ENCODE assay signal across 25 cellular contexts in the genomic region with DNA sequence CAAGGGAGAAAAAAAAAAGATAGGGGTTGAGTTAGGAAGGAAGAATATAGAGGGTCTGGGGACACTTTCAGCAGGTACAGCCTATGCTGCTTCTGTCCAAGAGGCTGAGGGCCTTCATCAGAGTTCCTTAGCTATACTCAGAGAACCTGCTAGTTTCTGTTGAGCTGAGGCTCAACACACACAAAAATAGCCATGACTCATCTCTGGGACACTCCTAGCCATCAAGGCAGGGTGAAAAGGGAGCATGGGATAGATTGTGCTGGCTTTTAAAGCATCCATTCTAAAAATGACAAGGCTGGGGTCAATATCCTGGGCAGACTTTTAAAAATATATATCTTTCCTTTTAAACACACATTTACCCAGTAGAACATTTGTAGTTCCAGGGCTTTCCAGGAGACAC. TPM values are rescaled to one million over a fixed set of nuclear protein-coding genes. Genes with fewer than 3 reads are reported as not detected.
DNase-seq lines count a peak whose midpoint lies in the region; ATAC-seq and TF ChIP-seq lines count a peak whose summit lies in the region.
"Had no signal": no experiment of that assay in that cellular context is flagged by ENCODE, and none has a peak within 500 bp of the region (broad histone marks: within the 10 kb centered on the region; RNA-seq: fewer than 3 reads in every experiment).

No MANE protein-coding gene starts in this region.

- H3K36me3 ChIP-seq in adipocyte (ENCODE audit: control insufficient read depth, insufficient read depth, low read length, severe bottlenecking) = no peaks in the 10 kb centered on the region
- H3K36me3 ChIP-seq in heart left ventricle = no peaks in the 10 kb centered on the region
- H3K36me3 ChIP-seq in osteoblast (ENCODE audit: insufficient read depth, low read length) = no peaks in the 10 kb centered on the region
- no peaks in the 10 kb centered on the region for H3K36me3 ChIP-seq in SJCRH30
- H3K36me3 ChIP-seq: vagina had no signal

- H4K20me1 ChIP-seq in osteoblast (ENCODE audit: insufficient read depth, low read length) = no peaks in the 10 kb centered on the region

- no peak overlapping the region for H3K4me3 Mint-ChIP-seq in activated T-cell treated with anti-CD3 and anti-CD28 coated beads, Interleukin-2, amount 50 U/mL, for 24 hours

- no peak overlapping the region for H3K27ac Mint-ChIP-seq in activated T-cell treated with anti-CD3 and anti-CD28 coated beads, Interleukin-2, amount 50 U/mL, for 24 hours

- DNase-seq in AG20443 (ENCODE audit: low spot score) (peak; percentile 37), adipocyte (ENCODE audit: low read depth) (peak; percentile 35), heart left ventricle (no peak), osteoblast (ENCODE audit: insufficient read length, low spot score, missing footprints) (peak; percentile 84), iPS-NIHi11 (ENCODE audit: low spot score) (no peak), SW 1271 (lab: John Stamatoyannopoulos, UW) (no peak), SJCRH30 (no peak)
- no peak for DNase-seq in activated T-cell treated with anti-CD3 and anti-CD28 coated beads, Interleukin-2, amount 50 U/mL, for 24 hours
- DNase-seq: activated CD4-positive, alpha-beta T cell treated with anti-CD3 and anti-CD28 coated beads for 4 hours; activated CD8-positive, alpha-beta memory T cell treated with anti-CD3 and anti-CD28 coated beads for 24 hours; activated gamma-delta T cell treated with Interleukin-2 at 50 U/mL for 16 hours; cerebellar nuclear complex; DMS79; kidney glomerular epithelial cell; NCI-H1436; NCI-H446 treated with DMSO at 0.1 percent for 48 hours; NCI-H82; stimulated activated naive CD8-positive, alpha-beta T cell treated with anti-CD3 and anti-CD28 coated beads, Interleukin-15, Interleukin-2, amounts not matched to agents 100 U/mL and 50 U/mL, for 24 hours; testis had no signal

- H3K4me3 ChIP-seq in adipocyte (ENCODE audit: low read length) = no peak overlapping the region
- no peak overlapping the region for H3K4me3 ChIP-seq in heart left ventricle
- no peak overlapping the region for H3K4me3 ChIP-seq in osteoblast (ENCODE audit: insufficient read depth, low read length)
- H3K4me3 ChIP-seq in SJCRH30 = no peak overlapping the region
- H3K4me3 ChIP-seq: A549, testis, vagina had no signal

- TF ChIP-seq POLR2A in heart left ventricle (IDR thresholded peaks at IDR 0.05) = no peak

- no peak overlapping the region for H3K9ac ChIP-seq in adipocyte (ENCODE audit: low read length)

- H3K9me3 Mint-ChIP-seq in activated T-cell treated with anti-CD3 and anti-CD28 coated beads, Interleukin-2, amount 50 U/mL, for 24 hours = no peaks in the 10 kb centered on the region

- intact Hi-C loops in heart left ventricle (cut with DNase I) = loop anchor here in 1 of 10 donors (10.0 kb wide), 1 partner anchor 490 kb away; no protein-coding TSS in a partner anchor

- H3K4me2 ChIP-seq in osteoblast (ENCODE audit: insufficient read depth, low read length) = no peak overlapping the region
- H3K4me2 ChIP-seq: A549 had no signal

- H3K4me1 Mint-ChIP-seq in activated T-cell treated with anti-CD3 and anti-CD28 coated beads, Interleukin-2, amount 50 U/mL, for 24 hours (ENCODE audit: low read depth) = no peaks in the 10 kb centered on the region

- no peaks in the 10 kb centered on the region for H3K9me3 ChIP-seq in adipocyte (ENCODE audit: control insufficient read depth, low read length)
- no peaks in the 10 kb centered on the region for H3K9me3 ChIP-seq in heart left ventricle
- H3K9me3 ChIP-seq in osteoblast (ENCODE audit: low read depth, low read length) = no peaks in the 10 kb centered on the region
- no peaks in the 10 kb centered on the region for H3K9me3 ChIP-seq in SJCRH30 (replicated peaks)
- H3K9me3 ChIP-seq: A549, testis, vagina had no signal

- H3K36me3 Mint-ChIP-seq in activated T-cell treated with anti-CD3 and anti-CD28 coated beads, Interleukin-2, amount 50 U/mL, for 24 hours (ENCODE audit: low read depth) = no peaks in the 10 kb centered on the region

- no peaks in the 10 kb centered on the region for H3K27me3 Mint-ChIP-seq in activated T-cell treated with anti-CD3 and anti-CD28 coated beads, Interleukin-2, amount 50 U/mL, for 24 hours

- no peaks in the 10 kb centered on the region for H3K4me1 ChIP-seq in adipocyte (ENCODE audit: control insufficient read depth, insufficient read depth, low read length)
- peaks cover 0 to 16% (median under 1%) of the 10 kb centered on the region in 12 donors for H3K4me1 ChIP-seq in heart left ventricle
- no peaks in the 10 kb centered on the region for H3K4me1 ChIP-seq in osteoblast (ENCODE audit: insufficient read depth, low read length)
- no peaks in the 10 kb centered on the region for H3K4me1 ChIP-seq in SJCRH30
- H3K4me1 ChIP-seq: A549, testis, vagina had no signal

- no peak for TF ChIP-seq CTCF in heart left ventricle (IDR thresholded peaks at IDR 0.05)
- no peak for TF ChIP-seq CTCF in osteoblast (IDR thresholded peaks at IDR 0.05; ENCODE audit: extremely low read depth, low read depth, low read length)

- ATAC-seq in heart left ventricle = peak; percentile 64 to 92 (median 90)
- ATAC-seq: A549; stimulated activated naive CD8-positive, alpha-beta T cell treated with anti-CD3 and anti-CD28 coated beads, Interleukin-15, Interleukin-2, amounts not matched to agents 100 U/mL and 50 U/mL, for 24 hours had no signal

- H2AFZ ChIP-seq in osteoblast (ENCODE audit: low read length) = no peak overlapping the region

- H3K27ac ChIP-seq in heart left ventricle (peak overlapping the region in 9 of 12 donors; percentile 1 to 52 (median 33)), osteoblast (ENCODE audit: low read depth, low read length) (no peak overlapping the region), SJCRH30 (no peak overlapping the region)
- H3K27ac ChIP-seq: A549, HL-60, testis, vagina, VCaP had no signal

- H3K27me3 ChIP-seq in adipocyte (replicated peaks; ENCODE audit: control insufficient read depth, insufficient read depth, low read length) (peaks cover 7% of the 10 kb centered on the region), heart left ventricle (no peaks in the 10 kb centered on the region), osteoblast (ENCODE audit: insufficient read depth, low read length) (no peaks in the 10 kb centered on the region), SJCRH30 (no peaks in the 10 kb centered on the region)
- H3K27me3 ChIP-seq: testis, vagina had no signal

- no peaks in the 10 kb centered on the region for H3K79me2 ChIP-seq in osteoblast (ENCODE audit: insufficient read depth, low read length)

RNA-seq across cellular contexts. Expression of gene RTP2, which starts 2.8 kb away (rescaled TPM):
- not detected for total RNA-seq in heart left ventricle
- polyA plus RNA-seq in heart left ventricle = not detected
- not detected in 2 replicates for total RNA-seq in osteoblast
- not detected in 2 replicates for total RNA-seq in SJCRH30 (2014; rRNA removed; shearing (Covaris generic))
- total RNA-seq: posterior vena cava, vagina had no signal
- polyA plus RNA-seq: A549, BJ had no signal

RNA-seq across cellular contexts. Expression of gene SST, which starts 35.0 kb away (rescaled TPM):
- total RNA-seq in heart left ventricle = not detected
- polyA plus RNA-seq in heart left ventricle = not detected
- total RNA-seq in osteoblast = not detected in 2 replicates
- total RNA-seq in SJCRH30 (2014; rRNA removed; shearing (Covaris generic)) = not detected in 2 replicates
- total RNA-seq: posterior vena cava, testis had no signal
- polyA plus RNA-seq: A549 had no signal

RNA-seq across cellular contexts. Expression of gene BCL6, which starts 40.1 kb away (rescaled TPM):
- total RNA-seq in heart left ventricle (100 to 1,000 TPM in 1 of 9 donors, 10 to 100 TPM in 8; 29.7 to 109 (median 62.0) TPM), osteoblast (35.4 and 40.2 TPM in 2 replicates)
- polyA plus RNA-seq in heart left ventricle = 10 to 100 TPM; 29.3 to 45.7 TPM
- total RNA-seq in SJCRH30 (2014; rRNA removed; shearing (Covaris generic)) = 0.65 and 0.76 TPM in 2 replicates

Comparison
In these comparisons a context has a peak if more than half of its experiments do, and no peak if none do; other contexts are left out.
1. DNase-seq: peak in AG20443 (single experiment), adipocyte (single experiment) and osteoblast (single experiment); none in heart left ventricle (0 of 5), iPS-NIHi11 (single experiment), SW 1271 (0 of 2), activated T-cell treated with anti-CD3 and anti-CD28 coated beads, Interleukin-2, amount 50 U/mL, for 24 hours (single experiment) and SJCRH30 (0 of 2).
2. H3K27ac ChIP-seq: peak in heart left ventricle (9 of 12); none in osteoblast (single experiment) and SJCRH30 (single experiment).
3. RNA of gene BCL6, which starts 40.1 kb away (total RNA-seq): 29.7 to 109 TPM in heart left ventricle and 35.4 to 40.2 TPM in osteoblast; 0.65 to 0.76 TPM in SJCRH30; every median in the first group is over 10 times any median in the second.